35 cellular contexts compared by ENCODE assay signal in genomic region chr16:9226924-9227323, GRCh38.
"Had no signal": no experiment of that assay in that cellular context is flagged by ENCODE, and none has a peak within 500 bp of the region (broad histone marks: within the 10 kb centered on the region; RNA-seq: fewer than 3 reads in every experiment).

No MANE protein-coding gene starts in this region.

- DNase-seq: Kasumi-1, MG63, MM.1S, MV-4-11, NCI-H1048, NCI-H1092, NCI-H1092 treated with DMSO at 0.1 percent for 48 hours, NCI-H1105, NCI-H1105 treated with DMSO at 0.1 percent for 48 hours, NCI-H1417, NCI-H1417 treated with DMSO at 0.1 percent for 48 hours, NCI-H1436, NCI-H1436 treated with DMSO at 0.1 percent for 48 hours, NCI-H146, NCI-H1694, NCI-H1694 treated with DMSO at 0.1 percent for 48 hours, NCI-H187, NCI-H187 treated with DMSO at 0.1 percent for 48 hours, NCI-H1930, NCI-H2029, NCI-H2029 treated with DMSO at 0.1 percent for 48 hours, NCI-H2081, NCI-H2081 treated with DMSO at 0.1 percent for 48 hours, NCI-H2107, NCI-H2171, NCI-H2171 treated with DMSO at 0.1 percent for 48 hours, NCI-H2227 treated with DMSO at 0.1 percent for 48 hours, NCI-H226, NCI-H345, NCI-H446, NCI-H446 treated with DMSO at 0.1 percent for 48 hours, NCI-H510A, NCI-H510A treated with DMSO at 0.1 percent for 48 hours, NCI-H524, NCI-H524 treated with DMSO at 0.1 percent for 48 hours had no signal

- H3K4me3 ChIP-seq: MG63 had no signal

- H3K9me3 ChIP-seq: MG63 had no signal

- H3K36me3 ChIP-seq: MG63 had no signal
